8 cellular contexts compared by ENCODE assay signal in the genomic region with DNA sequence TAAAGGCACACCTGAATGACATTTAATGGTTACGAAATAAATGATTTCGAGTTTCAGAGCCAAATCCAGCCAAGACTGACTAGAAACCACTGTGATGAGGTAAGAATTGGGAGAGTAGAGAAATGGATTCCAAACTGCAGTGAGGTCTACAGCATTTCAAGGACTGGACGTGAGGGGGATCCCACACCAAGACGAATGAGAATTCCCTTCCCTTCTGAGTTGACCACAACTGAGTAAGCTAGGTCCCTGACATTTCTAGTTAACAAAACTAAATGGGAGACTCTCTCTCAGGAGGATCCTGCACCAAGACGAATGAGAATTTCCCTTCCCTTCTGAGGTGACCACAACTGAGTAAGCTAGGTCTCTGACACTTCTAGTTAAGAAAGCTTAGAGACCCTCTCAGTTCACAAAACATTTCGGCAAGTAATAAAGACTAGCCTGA. TPM values are rescaled to one million over a fixed set of nuclear protein-coding genes. Genes with fewer than 3 reads are reported as not detected.
A peak's percentile ranks its signal among the peaks of the same experiment; 100 is the strongest.
DNase-seq lines count a peak whose midpoint lies in the region; ATAC-seq, FAIRE-seq and TF ChIP-seq lines count a peak whose summit lies in the region.

No MANE protein-coding gene starts in this region.

- peaks cover 31 to 57% (median 42%) of the 10 kb centered on the region in 10 experiments for H3K4me1 ChIP-seq in BLaER1 treated with 17β-estradiol and CSF1 and Interleukin-3, amounts not matched to agents 10 nM and 100 nM
- H3K4me1 ChIP-seq in keratinocyte (ENCODE audit: control insufficient read depth, extremely low read depth, insufficient read depth, low read length) (peaks cover 15% of the 10 kb centered on the region), stomach (peaks cover 33 to 68% (median 49%) of the 10 kb centered on the region in 4 donors)

- peaks cover 3% of the 10 kb centered on the region for H3K9me3 Mint-ChIP-seq in activated naive CD8-positive, alpha-beta T cell treated with anti-CD3 and anti-CD28 coated beads, Interleukin-2, amount 10 ng/mL, durations not matched to agents 7 days and 5 days

- H2AFZ ChIP-seq in keratinocyte (ENCODE audit: control insufficient read depth, low read length), result no peak overlapping the region

- H3K27ac ChIP-seq in BLaER1 treated with 17β-estradiol and CSF1 and Interleukin-3, amounts not matched to agents 10 nM and 100 nM, result peak overlapping the region; percentile 89 to 98 (median 95)
- H3K27ac ChIP-seq in keratinocyte (ENCODE audit: control insufficient read depth, insufficient read depth, low read length) (peak overlapping the region; percentile 97), stomach (peak overlapping the region; percentile 73 to 99 (median 97))

- no peaks in the 10 kb centered on the region for H3K27me3 ChIP-seq in BLaER1 treated with 17β-estradiol and CSF1 and Interleukin-3, amounts not matched to agents 10 nM and 100 nM
- no peaks in the 10 kb centered on the region for H3K27me3 ChIP-seq in keratinocyte (ENCODE audit: control insufficient read depth, extremely low read depth, insufficient read depth, low read length)
- H3K27me3 ChIP-seq in stomach, result no peaks in the 10 kb centered on the region

- peaks cover 7 to 12% (median 10%) of the 10 kb centered on the region in 11 experiments; a peak in 21 of 22 replicates for H3K9me3 ChIP-seq in BLaER1 treated with 17β-estradiol and CSF1 and Interleukin-3, amounts not matched to agents 10 nM and 100 nM (replicated peaks in 1 of 11)
- no peaks in the 10 kb centered on the region for H3K9me3 ChIP-seq in keratinocyte (ENCODE audit: control insufficient read depth, low read depth, low read length)
- peaks cover 0 to 9% (median 0%) of the 10 kb centered on the region in 4 donors for H3K9me3 ChIP-seq in stomach

- peaks cover 28% of the 10 kb centered on the region for H3K36me3 Mint-ChIP-seq in activated naive CD8-positive, alpha-beta T cell treated with anti-CD3 and anti-CD28 coated beads, Interleukin-2, amount 10 ng/mL, durations not matched to agents 7 days and 5 days

- POLR2A ChIA-PET in activated naive CD8-positive, alpha-beta T cell treated with anti-CD3 and anti-CD28 coated beads, Interleukin-2, amount 10 ng/mL, durations not matched to agents 7 days and 5 days (lab: Charles Lee), result interaction anchor here (2.0 to 4.4 kb wide), 2 partner anchors 25 to 69 kb away, joined by 7 to 42 read pairs; partner anchors contain the start of genes CTBS and RPF1

- TF ChIP-seq EP300 in stomach (IDR thresholded peaks at IDR 0.05), result no peak

- H3K4me2 ChIP-seq in BLaER1 treated with 17β-estradiol and CSF1 and Interleukin-3, amounts not matched to agents 10 nM and 100 nM, result peak overlapping the region; percentile 80 to 94 (median 90)
- H3K4me2 ChIP-seq in keratinocyte (ENCODE audit: control insufficient read depth, extremely low read depth, insufficient read depth, low read depth, low read length), result peak overlapping the region; percentile 98

- TF ChIP-seq POLR2A in stomach (IDR thresholded peaks at IDR 0.05), result no peak

- H3K4me1 Mint-ChIP-seq in activated naive CD8-positive, alpha-beta T cell treated with anti-CD3 and anti-CD28 coated beads, Interleukin-2, amount 10 ng/mL, durations not matched to agents 7 days and 5 days, result peaks cover 28% of the 10 kb centered on the region

- H3K4me3 ChIP-seq in BLaER1 treated with 17β-estradiol and CSF1 and Interleukin-3, amounts not matched to agents 10 nM and 100 nM, result peak overlapping the region; percentile 78 to 96 (median 84)
- H3K4me3 ChIP-seq in keratinocyte (ENCODE audit: control insufficient read depth in 2 of 3, extremely low read depth in 1 of 3, insufficient read depth in 2 of 3, low read depth in 1 of 3, low read length in 3 of 3), result peak overlapping the region; percentile 65 to 100 (median 99)
- H3K4me3 ChIP-seq in stomach, result peak overlapping the region; percentile 63 to 83 (median 75)

- DNase-seq in HK-2 (ENCODE audit: unreplicated experiment) (peak; percentile 14), keratinocyte (ENCODE audit: low read depth, low spot score) (no peak), stomach (no peak), DMS79 treated with DMSO at 0.1 percent for 48 hours (lab: John Stamatoyannopoulos, UW) (no peak), cerebellar nuclear complex (lab: John Stamatoyannopoulos, UW) (no peak)
- no peak for DNase-seq in activated naive CD8-positive, alpha-beta T cell treated with anti-CD3 and anti-CD28 coated beads, Interleukin-2, amount 10 ng/mL, durations not matched to agents 7 days and 5 days

- H3K27ac Mint-ChIP-seq in activated naive CD8-positive, alpha-beta T cell treated with anti-CD3 and anti-CD28 coated beads, Interleukin-2, amount 10 ng/mL, durations not matched to agents 7 days and 5 days, result peak overlapping the region; percentile 97

- H3K4me3 Mint-ChIP-seq in activated naive CD8-positive, alpha-beta T cell treated with anti-CD3 and anti-CD28 coated beads, Interleukin-2, amount 10 ng/mL, durations not matched to agents 7 days and 5 days, result peak overlapping the region; percentile 99

- H4K20me1 ChIP-seq in BLaER1 treated with 17β-estradiol and CSF1 and Interleukin-3, amounts not matched to agents 10 nM and 100 nM, result peaks cover 52 to 61% (median 56%) of the 10 kb centered on the region in 11 experiments
- peaks cover 2% of the 10 kb centered on the region for H4K20me1 ChIP-seq in keratinocyte (ENCODE audit: control insufficient read depth, extremely low read depth, insufficient read depth, low read length)

- H3K36me3 ChIP-seq in BLaER1 treated with 17β-estradiol and CSF1 and Interleukin-3, amounts not matched to agents 10 nM and 100 nM, result peaks cover 26 to 50% (median 45%) of the 10 kb centered on the region in 11 experiments
- H3K36me3 ChIP-seq in keratinocyte (ENCODE audit: control insufficient read depth in 2 of 2, extremely low read depth in 1 of 2, insufficient read depth in 2 of 2, low read length in 2 of 2), result peaks cover 0 to 5% of the 10 kb centered on the region in 2 experiments
- peaks cover 0 to 13% (median 9%) of the 10 kb centered on the region in 4 donors for H3K36me3 ChIP-seq in stomach

- no peak for ATAC-seq in activated naive CD8-positive, alpha-beta T cell treated with anti-CD3 and anti-CD28 coated beads, Interleukin-2, amount 10 ng/mL, durations not matched to agents 7 days and 5 days (ENCODE audit: low read depth)
- no peak for ATAC-seq in HG02571 (IDR thresholded peaks at IDR 0.05; ENCODE audit: unreplicated experiment)

- 8 to 15% (median 10%) methylated on average over 6 of the region's 6 CpGs for WGBS in stomach, 5 donors

- intact Hi-C loops in stomach (cut with DNase I; ENCODE audit: low total_unique reads), result no loop called here

- H3K9me1 ChIP-seq in keratinocyte (ENCODE audit: control insufficient read depth, extremely low read depth, insufficient read depth, low read length), result no peaks in the 10 kb centered on the region

- peak in 1 of 3 experiments; percentile 8 for TF ChIP-seq CTCF in keratinocyte (optimal IDR thresholded peaks at IDR 0.05 in 1 of 3, IDR thresholded peaks at IDR 0.05 in 1 of 3, conservative IDR thresholded peaks at IDR 0.05 in 1 of 3; ENCODE audit: extremely low read depth in 1 of 3, insufficient read depth in 2 of 3, low read length in 3 of 3)
- TF ChIP-seq CTCF in stomach (IDR thresholded peaks at IDR 0.05), result no peak

- H3K9ac ChIP-seq in BLaER1 treated with 17β-estradiol and CSF1 and Interleukin-3, amounts not matched to agents 10 nM and 100 nM, result peak overlapping the region; percentile 87 to 99 (median 97)
- peak overlapping the region; percentile 98 for H3K9ac ChIP-seq in keratinocyte (ENCODE audit: control insufficient read depth, extremely low read depth, insufficient read depth, low read length)

- dilution Hi-C loops in keratinocyte (cut with MboI; ENCODE audit: extremely low pct_ligation_motif_present, low sequenced_read_pairs), result no loop called here

- peak; percentile 57 for FAIRE-seq in keratinocyte (lab: Jason Lieb, UNC)

- H3K27me3 Mint-ChIP-seq in activated naive CD8-positive, alpha-beta T cell treated with anti-CD3 and anti-CD28 coated beads, Interleukin-2, amount 10 ng/mL, durations not matched to agents 7 days and 5 days, result no peaks in the 10 kb centered on the region

- H3K79me2 ChIP-seq in keratinocyte (ENCODE audit: control insufficient read depth, insufficient read depth, low read length), result peaks cover 58% of the 10 kb centered on the region

RNA-seq across cellular contexts. Expression of gene SPATA1, which starts 1.6 kb away (rescaled TPM):
- 1 to 10 TPM; 3.3 to 4.0 TPM for total RNA-seq in activated naive CD8-positive, alpha-beta T cell treated with anti-CD3 and anti-CD28 coated beads, Interleukin-2, amount 10 ng/mL, durations not matched to agents 7 days and 5 days
- 0.21 to 0.45 TPM (median 0.25 TPM) in 3 replicates for polyA plus RNA-seq in keratinocyte
- polyA plus RNA-seq in keratinocyte (2011; ENCODE audit: low read depth), result not detected
- polyA plus RNA-seq in keratinocyte (2011; cell fraction: cytosol; rRNA removed), result 0.12 TPM in 1 of 2 replicates, not detected in the other
- polyA plus RNA-seq in keratinocyte (2011; cell fraction: nucleus; rRNA removed), result 0.74 and 0.80 TPM in 2 replicates
- 0.49 and 1.0 TPM in 2 replicates for polyA plus RNA-seq in keratinocyte (2012; ENCODE audit: low replicate concordance)
- not detected in 3 replicates for polyA minus RNA-seq in keratinocyte
- not detected for polyA minus RNA-seq in keratinocyte (2011; cell fraction: cytosol; rRNA and poly(A)+ RNA removed)
- polyA minus RNA-seq in keratinocyte (2011; cell fraction: nucleus; rRNA and poly(A)+ RNA removed), result not detected in 2 replicates
- 1 to 10 TPM in 2 of 5 donors, not detected in 3; 1.3 to 1.8 TPM for total RNA-seq in stomach
- 1 to 10 TPM in 1 of 3 donors, not detected in 2; 1.5 TPM for polyA plus RNA-seq in stomach

RNA-seq across cellular contexts. Expression of gene GNG5, which starts 1.8 kb away (rescaled TPM):
- 10 to 100 TPM; 88.0 to 88.4 TPM for total RNA-seq in activated naive CD8-positive, alpha-beta T cell treated with anti-CD3 and anti-CD28 coated beads, Interleukin-2, amount 10 ng/mL, durations not matched to agents 7 days and 5 days
- polyA plus RNA-seq in keratinocyte (126 to 167 TPM (median 132 TPM) in 3 replicates), stomach (100 to 1,000 TPM; 158 to 185 (median 180) TPM)
- 77.3 TPM for polyA plus RNA-seq in keratinocyte (2011; ENCODE audit: low read depth)
- 125 and 174 TPM in 2 replicates for polyA plus RNA-seq in keratinocyte (2011; cell fraction: cytosol; rRNA removed)
- polyA plus RNA-seq in keratinocyte (2011; cell fraction: nucleus; rRNA removed), result 46.1 and 51.3 TPM in 2 replicates
- polyA plus RNA-seq in keratinocyte (2012; ENCODE audit: low replicate concordance), result 189 and 225 TPM in 2 replicates
- 32.4 to 39.2 TPM (median 34.1 TPM) in 3 replicates for polyA minus RNA-seq in keratinocyte
- 92.7 TPM for polyA minus RNA-seq in keratinocyte (2011; cell fraction: cytosol; rRNA and poly(A)+ RNA removed)
- polyA minus RNA-seq in keratinocyte (2011; cell fraction: nucleus; rRNA and poly(A)+ RNA removed), result 17.8 TPM in 2 replicates
- total RNA-seq in stomach, result 100 to 1,000 TPM in 3 of 5 donors, 10 to 100 TPM in 2; 20.6 to 197 (median 131) TPM

RNA-seq across cellular contexts. Expression of gene RPF1, which starts 25.5 kb away (rescaled TPM):
- 10 to 100 TPM; 34.8 to 36.2 TPM for total RNA-seq in activated naive CD8-positive, alpha-beta T cell treated with anti-CD3 and anti-CD28 coated beads, Interleukin-2, amount 10 ng/mL, durations not matched to agents 7 days and 5 days
- polyA plus RNA-seq in keratinocyte (31.7 to 57.8 TPM (median 34.0 TPM) in 3 replicates), stomach (10 to 100 TPM; 22.4 to 34.7 (median 29.3) TPM)
- 106 TPM for polyA plus RNA-seq in keratinocyte (2011; ENCODE audit: low read depth)
- 29.4 and 60.0 TPM in 2 replicates for polyA plus RNA-seq in keratinocyte (2011; cell fraction: cytosol; rRNA removed)
- 28.7 and 40.0 TPM in 2 replicates for polyA plus RNA-seq in keratinocyte (2011; cell fraction: nucleus; rRNA removed)
- 38.7 and 43.5 TPM in 2 replicates for polyA plus RNA-seq in keratinocyte (2012; ENCODE audit: low replicate concordance)
- polyA minus RNA-seq in keratinocyte, result 2.2 to 13.6 TPM (median 5.9 TPM) in 3 replicates
- polyA minus RNA-seq in keratinocyte (2011; cell fraction: cytosol; rRNA and poly(A)+ RNA removed), result 12.9 TPM
- 4.7 and 7.8 TPM in 2 replicates for polyA minus RNA-seq in keratinocyte (2011; cell fraction: nucleus; rRNA and poly(A)+ RNA removed)
- 10 to 100 TPM in 4 of 5 donors, 1 to 10 TPM in 1; 7.6 to 40.8 (median 21.9) TPM for total RNA-seq in stomach
